ENCODE assay signal across 1 cellular context in genomic region chr10:105807930-105808587, GRCh38.
TF ChIP-seq lines count a peak whose summit lies in the region.

No MANE protein-coding gene starts in this region.

TF ChIP-seq in GM12878, 131 proteins besides CTCF, POLR2A, EP300 and RAD21:
- TF ChIP-seq NR2C1 (IDR thresholded peaks at IDR 0.05) (peak; percentile 89), CHD2 (IDR thresholded peaks at IDR 0.05; ENCODE audit: borderline replicate concordance, low read depth, low read length) (no peak), PKNOX1 (IDR thresholded peaks at IDR 0.05) (peak; percentile 72)
